In the genomic region with DNA sequence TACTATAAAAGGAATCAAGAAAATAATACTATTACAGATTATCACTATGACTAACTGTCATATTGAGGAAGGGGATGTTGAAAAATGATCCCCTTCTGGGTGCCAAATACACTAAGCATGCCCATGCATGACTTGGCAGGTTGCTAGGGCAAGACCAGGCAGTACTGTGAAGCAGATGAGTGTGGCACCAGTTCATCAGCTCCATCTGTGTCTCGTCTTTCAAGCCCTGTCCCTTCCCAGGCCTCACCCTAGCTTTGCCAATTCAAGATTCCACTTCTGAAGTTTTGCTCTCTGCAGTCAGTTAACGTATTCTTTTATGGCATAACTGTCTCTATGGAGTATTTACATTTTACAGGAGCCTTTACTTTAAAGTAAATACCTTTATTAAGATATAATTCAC, we compare ENCODE assay signal across 15 cellular contexts.
"Had no signal": no experiment of that assay in that cellular context is flagged by ENCODE, and none has a peak within 500 bp of the region (broad histone marks: within the 10 kb centered on the region; RNA-seq: fewer than 3 reads in every experiment).

No MANE protein-coding gene starts in this region.

- H3K9me3 Mint-ChIP-seq: naive thymus-derived CD8-positive, alpha-beta T cell had no signal

- H3K27ac Mint-ChIP-seq: naive thymus-derived CD8-positive, alpha-beta T cell had no signal

- H3K4me3 Mint-ChIP-seq: naive thymus-derived CD8-positive, alpha-beta T cell had no signal

- H3K36me3 Mint-ChIP-seq: naive thymus-derived CD8-positive, alpha-beta T cell had no signal

- H3K36me3 ChIP-seq: esophagus muscularis mucosa, neutrophil, right atrium auricular region, sigmoid colon had no signal

- DNase-seq: cortex of kidney; dorsolateral prefrontal cortex; effector CD8-positive, alpha-beta T cell; foreskin fibroblast; mucosa of descending colon; naive thymus-derived CD8-positive, alpha-beta T cell; posterior cingulate gyrus; sigmoid colon; stimulated activated CD4-positive, alpha-beta T cell treated with anti-CD3 and anti-CD28 coated beads, Interleukin-2, amount 100 ng/mL, for 24 hours; stimulated activated naive CD4-positive, alpha-beta T cell treated with Interleukin-2 at 50 U/mL for 16 hours; trophoblast cell had no signal

- H3K4me1 Mint-ChIP-seq: naive thymus-derived CD8-positive, alpha-beta T cell had no signal

- H3K4me3 ChIP-seq: dorsolateral prefrontal cortex, esophagus muscularis mucosa, mucosa of descending colon, right atrium auricular region, sigmoid colon, skin epidermis had no signal

- ATAC-seq: mucosa of descending colon; naive thymus-derived CD8-positive, alpha-beta T cell had no signal

- H3K27me3 ChIP-seq: esophagus muscularis mucosa, right atrium auricular region, sigmoid colon had no signal
